ENCODE assay signal across 16 cellular contexts in the genomic region with DNA sequence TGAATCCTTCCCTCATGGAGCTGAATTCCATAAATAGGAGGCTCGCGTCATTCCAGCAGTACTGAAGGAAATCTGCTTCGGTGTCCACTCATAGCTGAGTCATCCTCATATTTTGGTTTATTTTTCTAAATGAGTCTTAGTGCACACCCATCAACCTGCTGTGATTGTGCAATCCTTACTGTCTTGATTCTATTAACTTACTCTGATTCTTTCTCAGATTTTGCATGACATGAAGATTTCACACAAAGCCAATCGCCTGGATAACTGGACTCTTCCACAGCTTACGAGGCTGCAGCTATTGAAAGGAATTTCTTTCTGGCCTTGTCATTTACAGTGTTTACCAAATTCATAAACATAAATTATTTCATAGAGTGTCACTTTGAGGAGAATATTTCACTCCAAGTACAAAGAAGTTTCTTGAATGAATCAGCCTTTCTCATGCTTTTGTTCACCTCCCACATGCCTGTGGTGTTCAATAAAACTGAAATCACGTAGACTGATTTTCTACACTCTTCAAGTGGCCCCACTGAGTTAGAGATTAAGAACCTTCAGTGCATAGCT.
DNase-seq lines count a peak whose midpoint lies in the region; ATAC-seq and TF ChIP-seq lines count a peak whose summit lies in the region.
"Had no signal": no experiment of that assay in that cellular context is flagged by ENCODE, and none has a peak within 500 bp of the region (broad histone marks: within the 10 kb centered on the region; RNA-seq: fewer than 3 reads in every experiment).

No MANE protein-coding gene starts in this region.

- intact Hi-C loops in psoas muscle (cut with DNase I): no loop called here

- peak; percentile 4 for DNase-seq in AG08395 (ENCODE audit: low spot score)
- DNase-seq in MG63: peak; percentile 58
- DNase-seq in astrocyte of the spinal cord (ENCODE audit: low read depth, low spot score): peak; percentile 84
- DNase-seq in foreskin melanocyte: peak; percentile 45
- no peak for DNase-seq in activated T-cell treated with anti-CD3 and anti-CD28 coated beads, Interleukin-2, amount 50 U/mL, for 48 hours
- DNase-seq in psoas muscle: no peak
- DNase-seq in NCI-H2107 (lab: John Stamatoyannopoulos, UW): no peak
- DNase-seq in activated CD4-positive, alpha-beta T cell treated with anti-CD3 and anti-CD28 coated beads for 4 hours: no peak
- DNase-seq: activated CD4-positive, alpha-beta T cell treated with anti-CD3 and anti-CD28 coated beads for 36 hours; activated effector memory CD4-positive, alpha-beta T cell treated with anti-CD3 and anti-CD28 coated beads, Interleukin-2, amount 50 U/mL, for 16 hours; COR-L47; EL; NCI-H187; NCI-H446 treated with DMSO at 0.1 percent for 48 hours; right cardiac atrium; testis had no signal

- no peak overlapping the region for H3K27ac ChIP-seq in psoas muscle
- H3K27ac ChIP-seq: testis had no signal

- 66 to 83% (median 68%) methylated on average over 6 of the region's 6 CpGs for WGBS in psoas muscle, 3 donors

- no peaks in the 10 kb centered on the region for H3K36me3 ChIP-seq in MG63
- H3K36me3 ChIP-seq in psoas muscle (ENCODE audit: insufficient read depth in 1 of 2, low read depth in 1 of 2): no peaks in the 10 kb centered on the region

- H3K4me3 ChIP-seq in MG63 (no peak overlapping the region), astrocyte of the spinal cord (ENCODE audit: low read depth, low read length) (no peak overlapping the region), psoas muscle (no peak overlapping the region)
- H3K4me3 ChIP-seq: testis had no signal

- no peaks in the 10 kb centered on the region for H3K4me1 ChIP-seq in psoas muscle
- H3K4me1 ChIP-seq: testis had no signal

- H3K9me3 ChIP-seq in MG63: no peaks in the 10 kb centered on the region
- H3K9me3 ChIP-seq in psoas muscle: no peaks in the 10 kb centered on the region
- H3K9me3 ChIP-seq: testis had no signal

- H3K27me3 ChIP-seq in MG63 (no peaks in the 10 kb centered on the region), psoas muscle (ENCODE audit: insufficient read depth in 3 of 3, low read length in 2 of 3) (no peaks in the 10 kb centered on the region)
- H3K27me3 ChIP-seq: testis had no signal

- ATAC-seq in psoas muscle: no peak
- ATAC-seq: activated CD4-positive, alpha-beta T cell treated with anti-CD3 and anti-CD28 coated beads for 36 hours; right cardiac atrium had no signal

- in situ Hi-C loops in astrocyte of the spinal cord (cut with HindIII; ENCODE audit: low sequenced_read_pairs): no loop called here

- TF ChIP-seq CTCF in astrocyte of the spinal cord (IDR thresholded peaks at IDR 0.05; ENCODE audit: low read depth, low read length) (no peak), psoas muscle (IDR thresholded peaks at IDR 0.05) (no peak)

Comparison
In these comparisons a context has a peak if more than half of its experiments do, and no peak if none do; other contexts are left out.
1. DNase-seq: peak in AG08395 (single experiment), MG63 (single experiment), astrocyte of the spinal cord (single experiment) and foreskin melanocyte (single experiment); none in activated T-cell treated with anti-CD3 and anti-CD28 coated beads, Interleukin-2, amount 50 U/mL, for 48 hours (0 of 2), psoas muscle (0 of 2), NCI-H2107 (single experiment) and activated CD4-positive, alpha-beta T cell treated with anti-CD3 and anti-CD28 coated beads for 4 hours (0 of 2).